ENCODE assay signal across 9 cellular contexts in the genomic region with DNA sequence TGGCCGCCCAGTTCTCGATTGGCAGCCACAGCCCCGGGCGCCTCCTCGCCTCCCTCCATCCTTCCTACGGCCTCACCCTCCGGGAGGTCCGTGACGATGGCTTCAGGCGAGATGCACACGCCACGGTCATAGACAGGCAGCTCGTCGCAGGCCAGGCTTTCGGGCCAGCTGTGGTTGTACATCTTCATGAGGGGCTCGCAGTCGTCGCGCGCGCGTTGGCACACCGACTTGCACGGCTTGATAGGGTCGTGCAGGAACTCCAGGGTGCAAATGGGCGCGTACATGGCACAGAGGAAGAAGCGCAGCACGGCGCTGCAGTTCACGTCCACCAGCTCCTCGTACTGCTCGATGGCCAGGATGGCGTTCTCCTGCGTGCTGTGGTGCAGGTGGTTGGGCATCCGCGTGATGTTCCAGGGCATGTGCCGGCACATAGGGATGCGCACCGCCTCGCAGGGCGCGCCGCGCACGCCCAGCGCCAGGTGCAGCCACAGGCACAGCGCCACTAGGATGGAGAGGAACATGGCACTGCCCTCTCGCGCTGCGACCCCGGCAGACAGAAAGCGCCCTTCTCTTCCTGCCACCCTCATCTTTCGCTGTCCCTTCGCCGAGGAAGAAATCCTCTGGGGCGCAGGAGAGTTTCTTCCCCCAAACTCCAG. TPM values are rescaled to one million over a fixed set of nuclear protein-coding genes. Genes with fewer than 3 reads are reported as not detected.
A peak's percentile ranks its signal among the peaks of the same experiment; 100 is the strongest.
DNase-seq lines count a peak whose midpoint lies in the region; ATAC-seq and TF ChIP-seq lines count a peak whose summit lies in the region.
"Had no signal": no experiment of that assay in that cellular context is flagged by ENCODE, and none has a peak within 500 bp of the region (broad histone marks: within the 10 kb centered on the region; RNA-seq: fewer than 3 reads in every experiment).

No MANE protein-coding gene starts in this region.

- CTCF ChIA-PET in IMR-90 (lab: Yijun Ruan, JAX): no interaction called here
- CTCF ChIA-PET in mammary epithelial cell (lab: Charles Lee; ENCODE audit: low non-redundant PET): interaction anchor here (0.7 kb wide), 1 partner anchor 401 kb away, joined by 6 read pairs; no protein-coding TSS in a partner anchor

- intact Hi-C loops in IMR-90 (cut with micrococcal nuclease) (no loop called here), mammary epithelial cell (cut with micrococcal nuclease) (loop anchor here (5.0 kb wide), 2 partner anchors 306 to 401 kb away; no protein-coding TSS in a partner anchor), aorta (cut with DNase I) (loop anchor here in 1 of 2 donors (5.0 kb wide), 2 partner anchors 186 to 261 kb away; a partner anchor contains a TSS)

- H3K4me3 ChIP-seq in ACC112 (ENCODE audit: low read depth, low read length) (peak overlapping the region; percentile 73), IMR-90 (ENCODE audit: insufficient read depth, low read depth, low read length) (no peak overlapping the region), mammary epithelial cell (replicated peaks in 1 of 3; ENCODE audit: insufficient read depth in 1 of 3, low read depth in 2 of 3, low read length in 3 of 3) (no peak overlapping the region), mesendoderm (ENCODE audit: low read length) (no peak overlapping the region), aorta (ENCODE audit: low read length in 2 of 2) (peak overlapping the region; percentile 35 to 41)

- no peaks in the 10 kb centered on the region for H3K9me1 ChIP-seq in IMR-90 (ENCODE audit: insufficient read depth, low read length)

- WGBS in IMR-90 (ENCODE audit: extremely low coverage in 2 of 2, insufficient read length in 1 of 2), 2 experiments: 6% methylated on average over 28 of the region's 57 CpGs; no CpG with 5 or more reads in 1 of the 2 experiments
- 22% methylated on average over 33 of the region's 57 CpGs for WGBS in mammary epithelial cell (ENCODE audit: low coverage, missing lambda C conversion rate)
- no CpG with 5 or more reads among the region's 57 CpGs for WGBS in mesendoderm (ENCODE audit: extremely low coverage, insufficient coverage, low lambda C conversion rate)
- WGBS in aorta, 2 donors: 0 to 1% methylated on average over 54 to 57 of the region's 57 CpGs

- no peak for TF ChIP-seq POLR2A in IMR-90 (IDR thresholded peaks at IDR 0.05; ENCODE audit: low read depth, low read length)

- H3K56ac ChIP-seq in IMR-90 (ENCODE audit: extremely low read depth, insufficient read depth, low read length): no peak overlapping the region
- no peak overlapping the region for H3K56ac ChIP-seq in mesendoderm (ENCODE audit: low read length)

- POLR2A ChIA-PET in IMR-90 (lab: Charles Lee; ENCODE audit: unreplicated experiment): no interaction called here

- no peak overlapping the region for H3K9ac ChIP-seq in IMR-90 (ENCODE audit: low read depth, low read length)
- H3K9ac ChIP-seq in mammary epithelial cell (ENCODE audit: insufficient read depth, low read length): no peak overlapping the region
- H3K9ac ChIP-seq in mesendoderm (ENCODE audit: low read length): no peak overlapping the region

- H3K79me2 ChIP-seq in ACC112 (ENCODE audit: control insufficient read depth, insufficient read depth, low read length, unreplicated experiment) (peaks cover 2% of the 10 kb centered on the region), mammary epithelial cell (ENCODE audit: insufficient read depth, low read length) (no peaks in the 10 kb centered on the region), mesendoderm (ENCODE audit: control insufficient read depth, insufficient read depth, low read length) (no peaks in the 10 kb centered on the region)

- TF ChIP-seq CTCF in IMR-90 (conservative IDR thresholded peaks at IDR 0.05; ENCODE audit: low read depth, low read length): no peak
- TF ChIP-seq CTCF in mammary epithelial cell (conservative IDR thresholded peaks at IDR 0.05 in 1 of 2, IDR thresholded peaks at IDR 0.05 in 1 of 2; ENCODE audit: extremely low read depth in 1 of 2, insufficient read depth in 1 of 2, low read depth in 1 of 2, low read length in 2 of 2): no peak

- H3K27ac ChIP-seq in ACC112 (ENCODE audit: low read depth, low read length) (no peak overlapping the region), IMR-90 (ENCODE audit: insufficient read depth, low read length) (no peak overlapping the region), mammary epithelial cell (ENCODE audit: insufficient read depth, low read depth, low read length) (no peak overlapping the region), mesendoderm (ENCODE audit: low read depth, low read length) (no peak overlapping the region), aorta (ENCODE audit: low read depth in 1 of 2, low read length in 2 of 2) (peak overlapping the region; percentile 24 to 53)

- no peak overlapping the region; the same call in 1 of the 2 replicates for H3K4me2 ChIP-seq in IMR-90 (ENCODE audit: low read depth, low read length)
- H3K4me2 ChIP-seq in mammary epithelial cell (ENCODE audit: insufficient read depth, low read depth, low read length): peak overlapping the region; percentile 50
- H3K4me2 ChIP-seq in mesendoderm (ENCODE audit: low read length): peak overlapping the region; percentile 48

- no peak overlapping the region for H3K23ac ChIP-seq in IMR-90 (ENCODE audit: low read depth, low read length)
- H3K23ac ChIP-seq in mesendoderm (ENCODE audit: low read length): no peak overlapping the region

- no peak for DNase-seq in IMR-90
- DNase-seq in mammary epithelial cell: peak; percentile 14
- peak; percentile 10 for DNase-seq in mesendoderm
- peak; percentile 66 to 80 for DNase-seq in aorta
- DNase-seq in stimulated activated CD4-positive, alpha-beta T cell treated with anti-CD3 and anti-CD28 coated beads, Interleukin-4, amount 100 ng/mL, for 24 hours: no peak

- no peak overlapping the region for H2BK20ac ChIP-seq in IMR-90 (ENCODE audit: low read depth, low read length)

- H3K79me1 ChIP-seq in IMR-90 (ENCODE audit: low read depth in 1 of 2, low read length in 2 of 2) (no peaks in the 10 kb centered on the region), mesendoderm (ENCODE audit: low read length) (no peaks in the 10 kb centered on the region)

- no peak overlapping the region for H3K4ac ChIP-seq in IMR-90 (ENCODE audit: low read depth, low read length)
- no peak overlapping the region for H3K4ac ChIP-seq in mesendoderm (ENCODE audit: low read depth, low read length)

- peaks cover 14% of the 10 kb centered on the region; the same call in 1 of the 2 replicates for H3K27me3 ChIP-seq in ACC112 (ENCODE audit: insufficient read depth, low read length)
- H3K27me3 ChIP-seq in IMR-90 (ENCODE audit: control insufficient read depth, insufficient read depth, low read length): peaks cover 3% of the 10 kb centered on the region; the same call in 1 of the 2 replicates
- H3K27me3 ChIP-seq in mammary epithelial cell (ENCODE audit: insufficient read depth, low read length): peaks cover 10% of the 10 kb centered on the region
- H3K27me3 ChIP-seq in mesendoderm (ENCODE audit: insufficient read depth, low read length, poor library complexity): peaks cover 13% of the 10 kb centered on the region
- H3K27me3 ChIP-seq in aorta (ENCODE audit: control insufficient read depth in 1 of 2, insufficient read depth in 2 of 2, low read length in 1 of 2): no peaks in the 10 kb centered on the region

- TF ChIP-seq RAD21 in IMR-90 (IDR thresholded peaks at IDR 0.05; ENCODE audit: low read length): no peak

- H3K18ac ChIP-seq in IMR-90 (ENCODE audit: low read depth, low read length): no peak overlapping the region
- H3K18ac ChIP-seq in mesendoderm (ENCODE audit: low read length): no peak overlapping the region

- H4K91ac ChIP-seq in IMR-90 (ENCODE audit: insufficient read depth, low read depth, low read length): no peak overlapping the region

- H2AFZ ChIP-seq in ACC112 (ENCODE audit: low read length, unreplicated experiment): peak overlapping the region; percentile 19
- peak overlapping the region; percentile 59 for H2AFZ ChIP-seq in IMR-90 (replicated peaks; ENCODE audit: low read length, poor library complexity)
- peak overlapping the region; percentile 18 for H2AFZ ChIP-seq in mammary epithelial cell (ENCODE audit: low read depth, low read length)

- BruUV-seq in IMR-90 (replicated peaks; lab: Mats Ljungman, UMichigan): no TSS peak
- BruUV-seq in mammary epithelial cell (replicated peaks; lab: Mats Ljungman, UMichigan): no TSS peak

- H4K5ac ChIP-seq in IMR-90 (ENCODE audit: low read depth, low read length): no peak overlapping the region
- H4K5ac ChIP-seq in mesendoderm (ENCODE audit: low read length): no peak overlapping the region

- H4K8ac ChIP-seq in IMR-90 (ENCODE audit: low read depth in 2 of 2, low read length in 2 of 2) (no peak overlapping the region), mesendoderm (ENCODE audit: low read depth, low read length) (no peak overlapping the region)

- ATAC-seq in IMR-90 (ENCODE audit: low read depth) (no peak), aorta (ENCODE audit: low FRiP score) (peak; percentile 61), HG02884 (IDR thresholded peaks at IDR 0.05; ENCODE audit: unreplicated experiment) (no peak), HG02885 (IDR thresholded peaks at IDR 0.05; ENCODE audit: poor library complexity, unreplicated experiment) (no peak)

- H2BK15ac ChIP-seq in IMR-90 (ENCODE audit: low read depth, low read length): no peak overlapping the region
- no peak overlapping the region for H2BK15ac ChIP-seq in mesendoderm (replicated peaks; ENCODE audit: low read depth)

- no peak overlapping the region for H2AK5ac ChIP-seq in IMR-90 (ENCODE audit: low read depth, low read length)
- no peak overlapping the region for H2AK5ac ChIP-seq in mesendoderm (ENCODE audit: low read length)

- no peak overlapping the region for H2BK120ac ChIP-seq in IMR-90 (ENCODE audit: low read depth, low read length)
- no peak overlapping the region for H2BK120ac ChIP-seq in mesendoderm (ENCODE audit: low read depth, low read length)

- H3K4me1 ChIP-seq in ACC112 (ENCODE audit: control insufficient read depth, insufficient read depth, low read length, unreplicated experiment) (peaks cover 9% of the 10 kb centered on the region), IMR-90 (ENCODE audit: control insufficient read depth, insufficient read depth, low read length) (no peaks in the 10 kb centered on the region), mammary epithelial cell (ENCODE audit: insufficient read depth, low read length) (peaks cover 14% of the 10 kb centered on the region), mesendoderm (ENCODE audit: control insufficient read depth, low read depth, low read length) (no peaks in the 10 kb centered on the region), aorta (ENCODE audit: control insufficient read depth in 1 of 2, insufficient read depth in 2 of 2, low read length in 2 of 2) (peaks cover 0 to 4% of the 10 kb centered on the region in 2 donors)

- no peaks in the 10 kb centered on the region for H4K20me1 ChIP-seq in IMR-90 (ENCODE audit: insufficient read depth, low read length)
- H4K20me1 ChIP-seq in mammary epithelial cell (ENCODE audit: insufficient read depth, low read length): no peaks in the 10 kb centered on the region

- H2AK9ac ChIP-seq in IMR-90 (replicated peaks; ENCODE audit: low read depth, low read length, poor library complexity): no peak overlapping the region

- no peaks in the 10 kb centered on the region for H3K36me3 ChIP-seq in ACC112 (ENCODE audit: insufficient read depth, low read length)
- no peaks in the 10 kb centered on the region for H3K36me3 ChIP-seq in IMR-90 (ENCODE audit: control insufficient read depth, insufficient read depth, low read length)
- no peaks in the 10 kb centered on the region for H3K36me3 ChIP-seq in mammary epithelial cell (ENCODE audit: insufficient read depth, low read length)
- no peaks in the 10 kb centered on the region for H3K36me3 ChIP-seq in mesendoderm (ENCODE audit: control insufficient read depth, insufficient read depth, low read length)
- no peaks in the 10 kb centered on the region for H3K36me3 ChIP-seq in aorta (ENCODE audit: control insufficient read depth in 1 of 2, insufficient read depth in 2 of 2, low read length in 1 of 2)

- H3K9me3 ChIP-seq in IMR-90 (ENCODE audit: control insufficient read depth, insufficient read depth, low read length) (no peaks in the 10 kb centered on the region), mammary epithelial cell (replicated peaks; ENCODE audit: insufficient read depth, low read length) (no peaks in the 10 kb centered on the region), aorta (ENCODE audit: control insufficient read depth, low read length) (no peaks in the 10 kb centered on the region)

- dilution Hi-C loops in IMR-90 (cut with HindIII; ENCODE audit: low sequenced_read_pairs, unreplicated experiment): no loop called here
- dilution Hi-C loops in mammary epithelial cell (cut with HindIII; ENCODE audit: low sequenced_read_pairs): no loop called here

- in situ Hi-C loops in IMR-90 (cut with MboI; ENCODE audit: low sequenced_read_pairs) (no loop called here), mammary epithelial cell (cut with MboI; ENCODE audit: low sequenced_read_pairs in 2 of 2) (loop anchor here in 1 of 2 donors (25.0 kb wide), 1 partner anchor 421 kb away; no protein-coding TSS in a partner anchor)

- no peak overlapping the region for H3K14ac ChIP-seq in IMR-90 (replicated peaks; ENCODE audit: low read depth, low read length)

- no peak overlapping the region for H2BK5ac ChIP-seq in IMR-90 (ENCODE audit: low read depth, low read length, poor library complexity, severe bottlenecking)
- H2BK5ac ChIP-seq in mesendoderm (ENCODE audit: low read length): no peak overlapping the region

RNA-seq across cellular contexts. Expression of a gene that starts 0.5 kb away (rescaled TPM):
- total RNA-seq in IMR-90 (2012; rRNA removed): not detected in 2 replicates
- polyA plus RNA-seq in IMR-90 (2012; rRNA removed): not detected in 2 replicates
- polyA plus RNA-seq in IMR-90 (2012; cell fraction: cytosol; rRNA removed): not detected in 2 replicates
- not detected in 2 replicates for polyA plus RNA-seq in IMR-90 (2012; cell fraction: nucleus; rRNA removed; ENCODE audit: low replicate concordance)
- not detected for total RNA-seq in mammary epithelial cell
- polyA plus RNA-seq in mammary epithelial cell: not detected
- polyA minus RNA-seq in mammary epithelial cell: not detected
- 0.01 TPM for polyA plus RNA-seq in mesendoderm (2013, experiment 1 of 2)
- 0.01 TPM for polyA plus RNA-seq in mesendoderm (2013, experiment 2 of 2)
- 100 to 1,000 TPM in 1 of 2 donors, 10 to 100 TPM in 1; 98.6 to 302 TPM for total RNA-seq in aorta
- 10 to 100 TPM; 15.9 to 21.6 TPM for polyA plus RNA-seq in aorta
- total RNA-seq: activated naive CD4-positive, alpha-beta T cell treated with anti-CD3 and anti-CD28 coated beads, Interleukin-2, amount 50 U/mL, for 72 hours had no signal

RNA-seq across cellular contexts. Expression of a gene that starts 4.3 kb away (rescaled TPM):
- under 0.01 TPM in 1 of 2 replicates, not detected in the other for total RNA-seq in IMR-90 (2012; rRNA removed)
- 0.09 TPM in 1 of 2 replicates, not detected in the other for polyA plus RNA-seq in IMR-90 (2012; rRNA removed)
- polyA plus RNA-seq in IMR-90 (2012; cell fraction: cytosol; rRNA removed): 0.04 TPM in 1 of 2 replicates, not detected in the other
- polyA plus RNA-seq in IMR-90 (2012; cell fraction: nucleus; rRNA removed; ENCODE audit: low replicate concordance): not detected in 2 replicates
- total RNA-seq in mammary epithelial cell: 10 to 100 TPM in 1 of 2 donors, 1 to 10 TPM in 1; 3.0 to 41.2 TPM
- polyA plus RNA-seq in mammary epithelial cell: 3.5 TPM
- 1.6 TPM for polyA minus RNA-seq in mammary epithelial cell
- 9.2 TPM for polyA plus RNA-seq in mesendoderm (2013, experiment 1 of 2)
- polyA plus RNA-seq in mesendoderm (2013, experiment 2 of 2): 9.5 TPM
- total RNA-seq in aorta: 10 to 100 TPM; 35.6 to 39.0 TPM
- polyA plus RNA-seq in aorta: 10 to 100 TPM; 31.3 to 44.0 TPM

Comparison
In these comparisons a context has a peak if more than half of its experiments do, and no peak if none do; other contexts are left out.
1. H3K27ac ChIP-seq: peak in aorta (2 of 2); none in ACC112 (single experiment), IMR-90 (single experiment), mammary epithelial cell (single experiment) and mesendoderm (single experiment).
2. H3K4me3 ChIP-seq: peak in ACC112 (single experiment) and aorta (2 of 2); none in IMR-90 (single experiment), mammary epithelial cell (0 of 3) and mesendoderm (single experiment).
3. DNase-seq: peak in mammary epithelial cell (single experiment), mesendoderm (single experiment) and aorta (2 of 2); none in IMR-90 (single experiment) and stimulated activated CD4-positive, alpha-beta T cell treated with anti-CD3 and anti-CD28 coated beads, Interleukin-4, amount 100 ng/mL, for 24 hours (single experiment).
4. RNA of a gene that starts 0.5 kb away (total RNA-seq): 98.6 to 302 TPM in aorta; not detected in IMR-90 and not detected in mammary epithelial cell; every median in the first group is over 10 times any median in the second.
5. Peak in every context shown above with its lines, with median percentiles within 50 percentile points of each other: H2AFZ ChIP-seq.